Comparison of ENCODE assay signal across 15 cellular contexts in genomic region chr5:30197662-30198061, GRCh38.
"Had no signal": no experiment of that assay in that cellular context is flagged by ENCODE, and none has a peak within 500 bp of the region (broad histone marks: within the 10 kb centered on the region; RNA-seq: fewer than 3 reads in every experiment).

No MANE protein-coding gene starts in this region.

- H3K4me3 Mint-ChIP-seq: activated T-helper 1 cell treated with anti-CD3 and anti-CD28 coated beads, Interleukin-12 subunit alpha, Interleukin-12 subunit beta, Interleukin-2, Interleukin-4 antibody, amounts not matched to agents 30 ng/mL and 10 ng/mL and 1 ng/mL, durations not matched to agents 14 hours and 24 hours and 36 hours; stimulated activated naive B cell treated with anti-CD40 and anti-IgM and Interleukin-4, amounts not matched to agents 10 μg/mL and 1 μg/mL and 100 μg/mL, for 72 hours had no signal

- H3K4me3 ChIP-seq: prostate gland, skin epidermis, thyroid gland had no signal

- H3K27me3 Mint-ChIP-seq: stimulated activated naive B cell treated with anti-CD40 and anti-IgM and Interleukin-4, amounts not matched to agents 10 μg/mL and 1 μg/mL and 100 μg/mL, for 72 hours had no signal

- H3K27me3 ChIP-seq: thyroid gland had no signal

- FAIRE-seq: bronchial epithelial cell, endometrium, keratinocyte had no signal

- H3K27ac Mint-ChIP-seq: activated T-helper 1 cell treated with anti-CD3 and anti-CD28 coated beads, Interleukin-12 subunit alpha, Interleukin-12 subunit beta, Interleukin-2, Interleukin-4 antibody, amounts not matched to agents 30 ng/mL and 10 ng/mL and 1 ng/mL, durations not matched to agents 14 hours and 24 hours and 36 hours; stimulated activated naive B cell treated with anti-CD40 and anti-IgM and Interleukin-4, amounts not matched to agents 10 μg/mL and 1 μg/mL and 100 μg/mL, for 72 hours had no signal

- H3K4me1 ChIP-seq: prostate gland, thyroid gland had no signal

- H3K4me1 Mint-ChIP-seq: stimulated activated naive B cell treated with anti-CD40 and anti-IgM and Interleukin-4, amounts not matched to agents 10 μg/mL and 1 μg/mL and 100 μg/mL, for 72 hours had no signal

- H3K27ac ChIP-seq: prostate gland, skin epidermis, thyroid gland had no signal

- H3K36me3 ChIP-seq: prostate gland, thyroid gland had no signal

- DNase-seq: aorta; midbrain; right cardiac atrium; stimulated activated CD4-positive, alpha-beta T cell treated with anti-CD3 and anti-CD28 coated beads, Interleukin-15, amount 100 ng/mL, for 24 hours; stimulated activated CD4-positive, alpha-beta T cell treated with anti-CD3 and anti-CD28 coated beads, Interleukin-4, amount 100 ng/mL, for 1 hour; stimulated activated naive B cell treated with anti-CD40 and anti-IgM and Interleukin-4, amounts not matched to agents 10 μg/mL and 1 μg/mL and 100 μg/mL, for 72 hours; thyroid gland had no signal

- ATAC-seq: activated CD4-positive, CD25-positive, alpha-beta regulatory T cell treated with anti-CD3 and anti-CD28 coated beads, Interleukin-2, amount 50 U/mL, for 24 hours; left lobe of liver; right cardiac atrium; stimulated activated naive B cell treated with anti-CD40 and anti-IgM and Interleukin-4, amounts not matched to agents 10 μg/mL and 1 μg/mL and 100 μg/mL, for 72 hours had no signal

- H3K9me3 ChIP-seq: prostate gland, thyroid gland had no signal

- H3K36me3 Mint-ChIP-seq: stimulated activated naive B cell treated with anti-CD40 and anti-IgM and Interleukin-4, amounts not matched to agents 10 μg/mL and 1 μg/mL and 100 μg/mL, for 72 hours had no signal
